ENCODE assay signal across 10 cellular contexts in genomic region chr19:2529473-2529918, GRCh38. TPM values are rescaled to one million over a fixed set of nuclear protein-coding genes. Genes with fewer than 3 reads are reported as not detected.
DNase-seq lines count a peak whose midpoint lies in the region; ATAC-seq and TF ChIP-seq lines count a peak whose summit lies in the region.
"Had no signal": no experiment of that assay in that cellular context is flagged by ENCODE, and none has a peak within 500 bp of the region (broad histone marks: within the 10 kb centered on the region; RNA-seq: fewer than 3 reads in every experiment).

No MANE protein-coding gene starts in this region.

- POLR2A ChIA-PET in Panc1 (lab: Charles Lee): interaction anchor here (0.6 kb wide), 1 partner anchor 12 kb away, joined by 3 read pairs; no protein-coding TSS in a partner anchor

- in situ Hi-C loops in Panc1 (cut with HindIII; ENCODE audit: low pct_unique_long_range_greater_than_20kb, low sequenced_read_pairs): no loop called here

- no peaks in the 10 kb centered on the region for H3K9me3 Mint-ChIP-seq in natural killer cell treated with Interleukin-12 subunit alpha and Interleukin-12 subunit beta and Interleukin-15 and Interleukin-18, amount 100 ng/mL, for 72 hours

- H3K27ac ChIP-seq in Panc1 (ENCODE audit: low read length): peak overlapping the region; percentile 89
- H3K27ac ChIP-seq in spleen: no peak overlapping the region
- H3K27ac ChIP-seq: right lobe of liver had no signal

- intact Hi-C loops in Panc1 (cut with micrococcal nuclease; ENCODE audit: unreplicated experiment): no loop called here
- intact Hi-C loops in spleen (cut with DNase I; ENCODE audit: low total_unique reads): no loop called here

- no peaks in the 10 kb centered on the region for H3K27me3 Mint-ChIP-seq in natural killer cell treated with Interleukin-12 subunit alpha and Interleukin-12 subunit beta and Interleukin-15 and Interleukin-18, amount 100 ng/mL, for 72 hours

- BruUV-seq in Panc1 (replicated peaks; lab: Mats Ljungman, UMichigan): no TSS peak

- DNase-seq in H4 (ENCODE audit: low spot score) (peak; percentile 71), Panc1 (ENCODE audit: low read depth, low spot score) (peak; percentile 87), fibroblast of gingiva (ENCODE audit: low read depth) (peak; percentile 92), spleen (peak; percentile 10), NCI-H1694 treated with DMSO at 0.1 percent for 48 hours (lab: John Stamatoyannopoulos, UW) (no peak)
- no peak for DNase-seq in natural killer cell treated with Interleukin-12 subunit alpha and Interleukin-12 subunit beta and Interleukin-15 and Interleukin-18, amount 100 ng/mL, for 72 hours (ENCODE audit: low spot score)
- no peak for DNase-seq in NK-92 treated with Interleukin-12 subunit alpha and Interleukin-12 subunit beta, amount 100 ng/mL, for 24 hours (lab: John Stamatoyannopoulos, UW)
- DNase-seq: activated CD8-positive, alpha-beta T cell treated with anti-CD3 and anti-CD28 coated beads, Interleukin-2, amount 10 ng/mL, durations not matched to agents 7 days and 5 days; right lobe of liver had no signal

- H3K27me3 ChIP-seq in Panc1 (ENCODE audit: control insufficient read depth, insufficient read depth, low read length) (no peaks in the 10 kb centered on the region), spleen (replicated peaks in 1 of 7) (no peaks in the 10 kb centered on the region)
- H3K27me3 ChIP-seq: right lobe of liver had no signal

- CTCF ChIA-PET in Panc1 (lab: Charles Lee): no interaction called here

- H3K4me3 Mint-ChIP-seq in natural killer cell treated with Interleukin-12 subunit alpha and Interleukin-12 subunit beta and Interleukin-15 and Interleukin-18, amount 100 ng/mL, for 72 hours: no peak overlapping the region
- H3K4me3 Mint-ChIP-seq: activated CD8-positive, alpha-beta T cell treated with anti-CD3 and anti-CD28 coated beads, Interleukin-2, amount 10 ng/mL, durations not matched to agents 7 days and 5 days had no signal

- peaks cover 14 to 19% of the 10 kb centered on the region in 2 donors for H3K4me1 Mint-ChIP-seq in natural killer cell treated with Interleukin-12 subunit alpha and Interleukin-12 subunit beta and Interleukin-15 and Interleukin-18, amount 100 ng/mL, for 72 hours (ENCODE audit: low read depth in 2 of 2)

- WGBS in spleen, 5 donors: 81 to 93% (median 89%) methylated on average over 9 of the region's 9 CpGs

- no peaks in the 10 kb centered on the region for H3K36me3 Mint-ChIP-seq in natural killer cell treated with Interleukin-12 subunit alpha and Interleukin-12 subunit beta and Interleukin-15 and Interleukin-18, amount 100 ng/mL, for 72 hours

- peak overlapping the region in 1 of 2 donors; percentile 45 for H3K27ac Mint-ChIP-seq in natural killer cell treated with Interleukin-12 subunit alpha and Interleukin-12 subunit beta and Interleukin-15 and Interleukin-18, amount 100 ng/mL, for 72 hours
- H3K27ac Mint-ChIP-seq: activated CD8-positive, alpha-beta T cell treated with anti-CD3 and anti-CD28 coated beads, Interleukin-2, amount 10 ng/mL, durations not matched to agents 7 days and 5 days had no signal

- H3K36me3 ChIP-seq in Panc1 (ENCODE audit: control insufficient read depth, insufficient read depth, low read length): no peaks in the 10 kb centered on the region
- peaks cover 0 to 8% (median 0%) of the 10 kb centered on the region in 6 donors for H3K36me3 ChIP-seq in spleen
- H3K36me3 ChIP-seq: right lobe of liver had no signal

- peak; percentile 58 for ATAC-seq in Panc1
- ATAC-seq in GM21529 (IDR thresholded peaks at IDR 0.05; ENCODE audit: unreplicated experiment): no peak
- ATAC-seq in natural killer cell treated with Interleukin-12 subunit alpha and Interleukin-12 subunit beta and Interleukin-15 and Interleukin-18, amount 100 ng/mL, for 72 hours: no peak
- ATAC-seq: activated CD8-positive, alpha-beta T cell treated with anti-CD3 and anti-CD28 coated beads, Interleukin-2, amount 10 ng/mL, durations not matched to agents 7 days and 5 days had no signal

- no peak overlapping the region for H3K4me3 ChIP-seq in Panc1 (ENCODE audit: low read depth in 2 of 2, low read length in 2 of 2)
- H3K4me3 ChIP-seq in spleen: no peak overlapping the region
- H3K4me3 ChIP-seq: right lobe of liver had no signal

- H3K9me3 ChIP-seq in Panc1 (ENCODE audit: control insufficient read depth, insufficient read depth, low read depth, low read length): peaks cover 5% of the 10 kb centered on the region; the same call in 1 of the 2 replicates
- H3K9me3 ChIP-seq in spleen: peaks cover 0 to 4% (median 0%) of the 10 kb centered on the region in 8 donors
- H3K9me3 ChIP-seq: right lobe of liver had no signal

- TF ChIP-seq CTCF in Panc1 (IDR thresholded peaks at IDR 0.05) (no peak), spleen (IDR thresholded peaks at IDR 0.05 in 8 of 11, conservative IDR thresholded peaks at IDR 0.05 in 3 of 11) (no peak)

- H3K4me1 ChIP-seq in Panc1 (ENCODE audit: control insufficient read depth, insufficient read depth, low read length) (peaks cover 38% of the 10 kb centered on the region), spleen (peaks cover 0 to 24% (median 16%) of the 10 kb centered on the region in 6 donors)

- no peak for TF ChIP-seq POLR2A in spleen (IDR thresholded peaks at IDR 0.05)

RNA-seq across cellular contexts. Expression of gene GADD45B, which starts 53.6 kb away (rescaled TPM):
- total RNA-seq in H4 (2014; rRNA removed; shearing (Covaris generic)): 14.3 and 82.3 TPM in 2 replicates
- total RNA-seq in Panc1 (2021; ENCODE audit: unreplicated experiment): 56.2 TPM
- 43.3 TPM for polyA plus RNA-seq in Panc1 (2012; ENCODE audit: insufficient read length)
- 100 to 1,000 TPM in 1 of 7 donors, 10 to 100 TPM in 6; 57.4 to 114 (median 77.4) TPM for total RNA-seq in spleen
- 10 to 100 TPM; 40.6 to 76.9 (median 43.3) TPM for polyA plus RNA-seq in spleen
- total RNA-seq in natural killer cell treated with Interleukin-12 subunit alpha and Interleukin-12 subunit beta and Interleukin-15 and Interleukin-18, amount 100 ng/mL, for 72 hours: 100 to 1,000 TPM; 233 to 784 TPM

Comparison
In these comparisons a context has a peak if more than half of its experiments do, and no peak if none do; other contexts are left out.
1. DNase-seq: peak in H4 (single experiment), Panc1 (single experiment), fibroblast of gingiva (single experiment) and spleen (single experiment); none in natural killer cell treated with Interleukin-12 subunit alpha and Interleukin-12 subunit beta and Interleukin-15 and Interleukin-18, amount 100 ng/mL, for 72 hours (single experiment), NCI-H1694 treated with DMSO at 0.1 percent for 48 hours (single experiment) and NK-92 treated with Interleukin-12 subunit alpha and Interleukin-12 subunit beta, amount 100 ng/mL, for 24 hours (single experiment).